ENCODE assay signal across 9 cellular contexts in genomic region chr12:5200276-5201087, GRCh38.
DNase-seq lines count a peak whose midpoint lies in the region; ATAC-seq, FAIRE-seq and TF ChIP-seq lines count a peak whose summit lies in the region.
"Had no signal": no experiment of that assay in that cellular context is flagged by ENCODE, and none has a peak within 500 bp of the region (broad histone marks: within the 10 kb centered on the region; RNA-seq: fewer than 3 reads in every experiment).

No MANE protein-coding gene starts in this region.

- ATAC-seq in esophagus mucosa (peak; percentile 46), GM21515 (IDR thresholded peaks at IDR 0.05; ENCODE audit: unreplicated experiment) (no peak)

- no peaks in the 10 kb centered on the region for H3K9me3 ChIP-seq in NT2/D1 (ENCODE audit: insufficient read depth, low read length)

- FAIRE-seq in GM19239 (lab: Jason Lieb, UNC), result no peak
- FAIRE-seq: endometrium had no signal

- peaks cover 33% of the 10 kb centered on the region for H3K36me3 ChIP-seq in NT2/D1 (ENCODE audit: insufficient read depth, insufficient read length, low read length)

- intact Hi-C loops in activated T-helper 1 cell treated with anti-CD3 and anti-CD28 coated beads, Interleukin-12 subunit alpha, Interleukin-12 subunit beta, Interleukin-2, Interleukin-4 antibody, amounts not matched to agents 30 ng/mL and 10 ng/mL and 1 ng/mL, durations not matched to agents 14 hours and 24 hours and 36 hours (cut with micrococcal nuclease), result no loop called here

- no peaks in the 10 kb centered on the region for H3K36me3 Mint-ChIP-seq in osteocyte (ENCODE audit: unreplicated experiment)
- no peaks in the 10 kb centered on the region for H3K36me3 Mint-ChIP-seq in activated T-helper 1 cell treated with anti-CD3 and anti-CD28 coated beads, Interleukin-12 subunit alpha, Interleukin-12 subunit beta, Interleukin-2, Interleukin-4 antibody, amounts not matched to agents 30 ng/mL and 10 ng/mL and 1 ng/mL, durations not matched to agents 14 hours and 24 hours and 36 hours (ENCODE audit: low read depth)

- H3K27me3 Mint-ChIP-seq in osteocyte (ENCODE audit: unreplicated experiment), result peaks cover 6% of the 10 kb centered on the region
- H3K27me3 Mint-ChIP-seq in activated T-helper 1 cell treated with anti-CD3 and anti-CD28 coated beads, Interleukin-12 subunit alpha, Interleukin-12 subunit beta, Interleukin-2, Interleukin-4 antibody, amounts not matched to agents 30 ng/mL and 10 ng/mL and 1 ng/mL, durations not matched to agents 14 hours and 24 hours and 36 hours (ENCODE audit: insufficient read depth), result peaks cover 6% of the 10 kb centered on the region

- no peaks in the 10 kb centered on the region for H3K4me1 Mint-ChIP-seq in osteocyte (ENCODE audit: unreplicated experiment)
- H3K4me1 Mint-ChIP-seq in activated T-helper 1 cell treated with anti-CD3 and anti-CD28 coated beads, Interleukin-12 subunit alpha, Interleukin-12 subunit beta, Interleukin-2, Interleukin-4 antibody, amounts not matched to agents 30 ng/mL and 10 ng/mL and 1 ng/mL, durations not matched to agents 14 hours and 24 hours and 36 hours (ENCODE audit: low read depth), result no peaks in the 10 kb centered on the region

- H3K9ac ChIP-seq in NT2/D1 (ENCODE audit: insufficient read length, low read depth), result no peak overlapping the region

- H3K27ac Mint-ChIP-seq in osteocyte (ENCODE audit: unreplicated experiment), result no peak overlapping the region
- no peak overlapping the region for H3K27ac Mint-ChIP-seq in activated T-helper 1 cell treated with anti-CD3 and anti-CD28 coated beads, Interleukin-12 subunit alpha, Interleukin-12 subunit beta, Interleukin-2, Interleukin-4 antibody, amounts not matched to agents 30 ng/mL and 10 ng/mL and 1 ng/mL, durations not matched to agents 14 hours and 24 hours and 36 hours

- DNase-seq in AG20443 (ENCODE audit: low spot score) (peak; percentile 78), GM19239 (ENCODE audit: insufficient read length, low spot score) (peak; percentile 17), NT2/D1 (ENCODE audit: low read depth, low spot score) (peak; percentile 95), osteocyte (ENCODE audit: extremely low spot score, unreplicated experiment) (no peak), 8988T (no peak)
- no peak for DNase-seq in activated T-helper 1 cell treated with anti-CD3 and anti-CD28 coated beads, Interleukin-12 subunit alpha, Interleukin-12 subunit beta, Interleukin-2, Interleukin-4 antibody, amounts not matched to agents 30 ng/mL and 10 ng/mL and 1 ng/mL, durations not matched to agents 14 hours and 24 hours and 36 hours (ENCODE audit: low spot score)

- TF ChIP-seq CTCF in osteocyte (IDR thresholded peaks at IDR 0.05), result peak; percentile 60

- peaks cover 15% of the 10 kb centered on the region for H3K4me1 ChIP-seq in NT2/D1 (ENCODE audit: insufficient read depth, insufficient read length)

- H3K4me3 Mint-ChIP-seq in osteocyte (ENCODE audit: unreplicated experiment), result no peak overlapping the region
- H3K4me3 Mint-ChIP-seq in activated T-helper 1 cell treated with anti-CD3 and anti-CD28 coated beads, Interleukin-12 subunit alpha, Interleukin-12 subunit beta, Interleukin-2, Interleukin-4 antibody, amounts not matched to agents 30 ng/mL and 10 ng/mL and 1 ng/mL, durations not matched to agents 14 hours and 24 hours and 36 hours, result no peak overlapping the region

- H3K27me3 ChIP-seq in NT2/D1 (ENCODE audit: insufficient read depth, insufficient read length), result no peaks in the 10 kb centered on the region

- no peaks in the 10 kb centered on the region for H3K9me3 Mint-ChIP-seq in osteocyte (ENCODE audit: unreplicated experiment)
- H3K9me3 Mint-ChIP-seq in activated T-helper 1 cell treated with anti-CD3 and anti-CD28 coated beads, Interleukin-12 subunit alpha, Interleukin-12 subunit beta, Interleukin-2, Interleukin-4 antibody, amounts not matched to agents 30 ng/mL and 10 ng/mL and 1 ng/mL, durations not matched to agents 14 hours and 24 hours and 36 hours, result no peaks in the 10 kb centered on the region

- H3K4me3 ChIP-seq in NT2/D1 (ENCODE audit: insufficient read length, low read depth), result no peak overlapping the region

Comparison
In these comparisons a context has a peak if more than half of its experiments do, and no peak if none do; other contexts are left out.
1. DNase-seq: peak in AG20443 (single experiment), GM19239 (single experiment) and NT2/D1 (single experiment); none in osteocyte (single experiment), activated T-helper 1 cell treated with anti-CD3 and anti-CD28 coated beads, Interleukin-12 subunit alpha, Interleukin-12 subunit beta, Interleukin-2, Interleukin-4 antibody, amounts not matched to agents 30 ng/mL and 10 ng/mL and 1 ng/mL, durations not matched to agents 14 hours and 24 hours and 36 hours (single experiment) and 8988T (single experiment).